Comparison of ENCODE assay signal across 14 cellular contexts in the genomic region with DNA sequence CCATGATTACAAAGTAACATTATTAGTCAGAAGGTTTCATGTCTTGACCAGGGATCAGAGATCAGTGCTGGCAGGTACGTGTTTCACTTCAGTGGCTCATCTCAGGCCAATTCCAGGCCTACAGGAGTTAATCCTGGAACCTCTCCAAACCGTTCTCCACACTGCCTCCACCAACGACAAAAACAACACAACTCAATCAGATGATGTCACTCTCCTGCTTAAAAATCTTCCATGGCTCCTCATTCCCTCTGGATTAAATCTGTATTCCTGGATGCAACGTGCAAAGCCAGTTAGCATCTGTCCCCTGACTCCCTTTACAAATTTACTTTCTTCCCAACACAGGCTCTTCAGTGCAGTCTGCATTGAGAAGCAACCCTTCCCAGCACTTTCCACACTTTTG. TPM values are rescaled to one million over a fixed set of nuclear protein-coding genes. Genes with fewer than 3 reads are reported as not detected.
DNase-seq lines count a peak whose midpoint lies in the region; ATAC-seq and TF ChIP-seq lines count a peak whose summit lies in the region.
"Had no signal": no experiment of that assay in that cellular context is flagged by ENCODE, and none has a peak within 500 bp of the region (broad histone marks: within the 10 kb centered on the region; RNA-seq: fewer than 3 reads in every experiment).

No MANE protein-coding gene starts in this region.

- no TSS peak for BruUV-seq in mammary epithelial cell (replicated peaks; lab: Mats Ljungman, UMichigan)

- H3K4me2 ChIP-seq in mammary epithelial cell (ENCODE audit: insufficient read depth, low read depth, low read length) = peak overlapping the region; percentile 7
- H3K4me2 ChIP-seq: GM23338 had no signal

- intact Hi-C loops in mammary epithelial cell (cut with micrococcal nuclease) = no loop called here
- intact Hi-C loops in right cardiac atrium (cut with DNase I) = no loop called here

- CTCF ChIA-PET in mammary epithelial cell (lab: Charles Lee; ENCODE audit: low non-redundant PET) = no interaction called here

- ATAC-seq in right cardiac atrium (no peak), GM21737 (IDR thresholded peaks at IDR 0.05; ENCODE audit: unreplicated experiment) (no peak), HG03457 (IDR thresholded peaks at IDR 0.05; ENCODE audit: unreplicated experiment) (no peak)
- ATAC-seq: activated CD4-positive, CD25-positive, alpha-beta regulatory T cell treated with anti-CD3 and anti-CD28 coated beads, Interleukin-2, amount 50 U/mL, for 24 hours; GM23338 had no signal

- no peak overlapping the region for H3K9ac ChIP-seq in mammary epithelial cell (ENCODE audit: insufficient read depth, low read length)

- H3K79me2 ChIP-seq in mammary epithelial cell (ENCODE audit: insufficient read depth, low read length) = no peaks in the 10 kb centered on the region

- no peak for TF ChIP-seq CTCF in mammary epithelial cell (conservative IDR thresholded peaks at IDR 0.05 in 1 of 2, IDR thresholded peaks at IDR 0.05 in 1 of 2; ENCODE audit: extremely low read depth in 1 of 2, insufficient read depth in 1 of 2, low read depth in 1 of 2, low read length in 2 of 2)

- H3K4me3 ChIP-seq in mammary epithelial cell (replicated peaks in 1 of 3; ENCODE audit: insufficient read depth in 1 of 3, low read depth in 2 of 3, low read length in 3 of 3) = no peak overlapping the region
- H3K4me3 ChIP-seq in right cardiac atrium (ENCODE audit: low read length) = no peak overlapping the region
- H3K4me3 ChIP-seq: GM23338 had no signal

- peaks cover 8% of the 10 kb centered on the region for H3K9me3 ChIP-seq in mammary epithelial cell (replicated peaks; ENCODE audit: insufficient read depth, low read length)
- peaks cover 9% of the 10 kb centered on the region for H3K9me3 ChIP-seq in right cardiac atrium (ENCODE audit: control insufficient read depth, low read length)

- H3K27me3 ChIP-seq in mammary epithelial cell (ENCODE audit: insufficient read depth, low read length) = no peaks in the 10 kb centered on the region
- no peaks in the 10 kb centered on the region for H3K27me3 ChIP-seq in right cardiac atrium (ENCODE audit: control insufficient read depth, insufficient read depth)

- H3K27ac ChIP-seq in mammary epithelial cell (ENCODE audit: insufficient read depth, low read depth, low read length) = no peak overlapping the region
- H3K27ac ChIP-seq in right cardiac atrium (ENCODE audit: low read length) = peak overlapping the region; percentile 36
- H3K27ac ChIP-seq: 22Rv1 had no signal

- in situ Hi-C loops in mammary epithelial cell (cut with MboI; ENCODE audit: low sequenced_read_pairs in 2 of 2) = loop anchor here in 1 of 2 donors (25.0 kb wide), 1 partner anchor 681 kb away; no protein-coding TSS in a partner anchor

- 9% methylated on average over 2 of the region's 4 CpGs for WGBS in mammary epithelial cell (ENCODE audit: low coverage, missing lambda C conversion rate)
- 35% methylated on average over 4 of the region's 4 CpGs for WGBS in right cardiac atrium

- peaks cover 36% of the 10 kb centered on the region for H3K4me1 ChIP-seq in mammary epithelial cell (ENCODE audit: insufficient read depth, low read length)
- no peaks in the 10 kb centered on the region for H3K4me1 ChIP-seq in right cardiac atrium (ENCODE audit: control insufficient read depth, insufficient read depth, low read length)

- dilution Hi-C loops in mammary epithelial cell (cut with HindIII; ENCODE audit: low sequenced_read_pairs) = no loop called here

- H4K20me1 ChIP-seq in mammary epithelial cell (ENCODE audit: insufficient read depth, low read length) = no peaks in the 10 kb centered on the region

- no peaks in the 10 kb centered on the region for H3K36me3 ChIP-seq in mammary epithelial cell (ENCODE audit: insufficient read depth, low read length)

- DNase-seq in DMS 273 (lab: John Stamatoyannopoulos, UW; ENCODE audit: unreplicated experiment) = peak; percentile 40
- DNase-seq in DMS 273 treated with DMSO at 0.1 percent for 48 hours (lab: John Stamatoyannopoulos, UW) = no peak
- DNase-seq in mammary epithelial cell = peak; percentile 68
- no peak for DNase-seq in right cardiac atrium
- DNase-seq in stromal cell of bone marrow (ENCODE audit: low read depth) = peak; percentile 27
- no peak for DNase-seq in cerebellum (ENCODE audit: low spot score)
- DNase-seq: NCI-H146; NK-92 treated with Interleukin-12 subunit alpha and Interleukin-12 subunit beta, amount 100 ng/mL, for 24 hours; substantia nigra had no signal

- peak overlapping the region; percentile 16 for H2AFZ ChIP-seq in mammary epithelial cell (ENCODE audit: low read depth, low read length)

RNA-seq across cellular contexts. Expression of a gene that starts 34.3 kb away (rescaled TPM):
- total RNA-seq in mammary epithelial cell (100 to 1,000 TPM; 148 to 150 TPM), right cardiac atrium (100 to 1,000 TPM; 118 to 187 (median 148) TPM), cerebellum (53.3 TPM)
- polyA plus RNA-seq in mammary epithelial cell (71.8 TPM), right cardiac atrium (57.9 TPM)
- polyA minus RNA-seq in mammary epithelial cell = 73.3 TPM

RNA-seq across cellular contexts. Expression of a gene that starts 43.3 kb away (rescaled TPM):
- 10 to 100 TPM; 15.0 to 16.3 TPM for total RNA-seq in mammary epithelial cell
- 9.1 TPM for polyA plus RNA-seq in mammary epithelial cell
- polyA minus RNA-seq in mammary epithelial cell = not detected
- 10 to 100 TPM; 38.7 to 57.9 (median 48.6) TPM for total RNA-seq in right cardiac atrium
- polyA plus RNA-seq in right cardiac atrium = 36.6 TPM
- 33.8 TPM for total RNA-seq in cerebellum

Comparison
In these comparisons a context has a peak if more than half of its experiments do, and no peak if none do; other contexts are left out.
1. DNase-seq: peak in DMS 273 (single experiment), mammary epithelial cell (single experiment) and stromal cell of bone marrow (single experiment); none in DMS 273 treated with DMSO at 0.1 percent for 48 hours (single experiment), right cardiac atrium (0 of 3) and cerebellum (single experiment).